ENCODE assay signal across 8 cellular contexts in the genomic region with DNA sequence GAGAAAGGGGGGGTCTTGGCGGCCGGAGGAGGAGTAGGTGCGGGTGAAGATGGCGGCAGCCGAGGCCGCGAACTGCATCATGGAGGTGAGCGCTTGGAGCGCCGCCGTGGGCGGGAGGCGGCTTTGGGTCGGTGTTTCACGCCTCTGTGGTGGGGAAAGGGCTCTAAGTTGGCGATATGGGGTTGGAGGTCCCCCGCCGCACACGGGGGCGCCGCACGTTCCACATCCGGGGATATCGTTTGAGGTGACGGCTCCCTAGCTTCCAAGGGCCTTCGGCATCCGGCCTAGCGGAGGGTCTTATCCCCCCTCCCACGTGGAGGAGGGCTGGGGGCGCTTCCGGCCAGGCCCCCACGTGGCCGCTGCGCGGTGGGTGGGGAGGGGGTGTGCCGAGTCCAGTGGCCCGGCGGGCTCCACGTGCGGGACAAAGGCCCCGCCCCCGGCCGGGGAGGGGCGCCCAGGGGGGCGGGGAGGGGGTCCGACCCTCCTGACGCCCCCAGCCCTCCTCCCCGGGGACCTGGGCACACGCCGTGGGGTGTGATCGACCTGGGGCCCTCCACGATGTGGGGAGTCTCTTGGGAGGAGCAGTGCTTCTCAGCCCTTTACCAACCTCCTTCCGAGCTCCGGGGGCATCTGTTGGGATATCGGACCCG. TPM values are rescaled to one million over a fixed set of nuclear protein-coding genes. Genes with fewer than 3 reads are reported as not detected.
DNase-seq lines count a peak whose midpoint lies in the region; ATAC-seq and TF ChIP-seq lines count a peak whose summit lies in the region.

A gene (plus strand): TSS at position 40 of the 650 bp plus-strand sequence. CDS start 10 bp downstream, at position 50.

- H3K27me3 ChIP-seq in NT2/D1 (ENCODE audit: insufficient read depth, insufficient read length), result no peaks in the 10 kb centered on the region

- H3K9ac ChIP-seq in NT2/D1 (ENCODE audit: insufficient read length, low read depth), result peak within 1 kb of the TSS; percentile 99

- H3K4me1 ChIP-seq in NT2/D1 (ENCODE audit: insufficient read depth, insufficient read length), result peaks cover 4% of the 10 kb centered on the region

- peak within 1 kb of the TSS; percentile 99 for H3K27ac Mint-ChIP-seq in activated naive CD8-positive, alpha-beta T cell treated with anti-CD3 and anti-CD28 coated beads for 36 hours
- H3K27ac Mint-ChIP-seq in progenitor cell of endocrine pancreas, result peak within 1 kb of the TSS; percentile 100

- H3K9me3 ChIP-seq in NT2/D1 (ENCODE audit: insufficient read depth, low read length), result no peaks in the 10 kb centered on the region

- peaks cover 4% of the 10 kb centered on the region for H3K27me3 Mint-ChIP-seq in activated naive CD8-positive, alpha-beta T cell treated with anti-CD3 and anti-CD28 coated beads for 36 hours
- no peaks in the 10 kb centered on the region for H3K27me3 Mint-ChIP-seq in progenitor cell of endocrine pancreas

- peaks cover 26% of the 10 kb centered on the region for H3K36me3 Mint-ChIP-seq in activated naive CD8-positive, alpha-beta T cell treated with anti-CD3 and anti-CD28 coated beads for 36 hours
- H3K36me3 Mint-ChIP-seq in progenitor cell of endocrine pancreas (ENCODE audit: insufficient read depth), result peaks cover 11% of the 10 kb centered on the region

- no peak for TF ChIP-seq CTCF in progenitor cell of endocrine pancreas (IDR thresholded peaks at IDR 0.05; ENCODE audit: unreplicated experiment)

- peak within 1 kb of the TSS; percentile 98 for H3K4me3 ChIP-seq in NT2/D1 (ENCODE audit: insufficient read length, low read depth)

- peak; percentile 81 for DNase-seq in NCI-H748 (lab: John Stamatoyannopoulos, UW; ENCODE audit: unreplicated experiment)
- no peak for DNase-seq in NCI-H748 treated with DMSO at 0.1 percent for 48 hours (lab: John Stamatoyannopoulos, UW)
- no peak for DNase-seq in NT2/D1 (ENCODE audit: low read depth, low spot score)
- DNase-seq in activated naive CD8-positive, alpha-beta T cell treated with anti-CD3 and anti-CD28 coated beads for 36 hours, result peak; percentile 68
- peak; percentile 61 for DNase-seq in left cardiac atrium
- DNase-seq in progenitor cell of endocrine pancreas (ENCODE audit: low spot score, unreplicated experiment), result peak; percentile 34
- no peak for DNase-seq in retina

- H3K4me1 Mint-ChIP-seq in activated naive CD8-positive, alpha-beta T cell treated with anti-CD3 and anti-CD28 coated beads for 36 hours, result peaks cover 21% of the 10 kb centered on the region
- peaks cover 18% of the 10 kb centered on the region for H3K4me1 Mint-ChIP-seq in progenitor cell of endocrine pancreas (ENCODE audit: low read depth)

- H3K4me3 Mint-ChIP-seq in activated naive CD8-positive, alpha-beta T cell treated with anti-CD3 and anti-CD28 coated beads for 36 hours, result peak within 1 kb of the TSS; percentile 94
- peak within 1 kb of the TSS; percentile 97 for H3K4me3 Mint-ChIP-seq in progenitor cell of endocrine pancreas (ENCODE audit: low read depth)

- peaks cover 40% of the 10 kb centered on the region for H3K36me3 ChIP-seq in NT2/D1 (ENCODE audit: insufficient read depth, insufficient read length, low read length)

- ATAC-seq in left cardiac atrium (peak in 1 of 2 donors; percentile 19), HG02840 (IDR thresholded peaks at IDR 0.05; ENCODE audit: low FRiP score, unreplicated experiment) (no peak)

- intact Hi-C loops in left cardiac atrium (cut with DNase I), result no loop called here

- H3K9me3 Mint-ChIP-seq in activated naive CD8-positive, alpha-beta T cell treated with anti-CD3 and anti-CD28 coated beads for 36 hours, result no peaks in the 10 kb centered on the region
- H3K9me3 Mint-ChIP-seq in progenitor cell of endocrine pancreas (ENCODE audit: low read depth), result no peaks in the 10 kb centered on the region

RNA-seq across cellular contexts. Expression of the gene that starts here (rescaled TPM):
- total RNA-seq in activated naive CD8-positive, alpha-beta T cell treated with anti-CD3 and anti-CD28 coated beads for 36 hours, result 100 to 1,000 TPM; 538 to 547 TPM
- 100 to 1,000 TPM; 137 to 159 TPM for total RNA-seq in left cardiac atrium
- 299 and 306 TPM in 2 replicates for total RNA-seq in progenitor cell of endocrine pancreas

Comparison
In these comparisons a context has a peak if more than half of its experiments do, and no peak if none do; other contexts are left out.
1. DNase-seq: peak in NCI-H748 (single experiment), activated naive CD8-positive, alpha-beta T cell treated with anti-CD3 and anti-CD28 coated beads for 36 hours (single experiment), left cardiac atrium (single experiment) and progenitor cell of endocrine pancreas (single experiment); none in NCI-H748 treated with DMSO at 0.1 percent for 48 hours (single experiment), NT2/D1 (single experiment) and retina (single experiment).